ENCODE assay signal across 9 cellular contexts in the genomic region with DNA sequence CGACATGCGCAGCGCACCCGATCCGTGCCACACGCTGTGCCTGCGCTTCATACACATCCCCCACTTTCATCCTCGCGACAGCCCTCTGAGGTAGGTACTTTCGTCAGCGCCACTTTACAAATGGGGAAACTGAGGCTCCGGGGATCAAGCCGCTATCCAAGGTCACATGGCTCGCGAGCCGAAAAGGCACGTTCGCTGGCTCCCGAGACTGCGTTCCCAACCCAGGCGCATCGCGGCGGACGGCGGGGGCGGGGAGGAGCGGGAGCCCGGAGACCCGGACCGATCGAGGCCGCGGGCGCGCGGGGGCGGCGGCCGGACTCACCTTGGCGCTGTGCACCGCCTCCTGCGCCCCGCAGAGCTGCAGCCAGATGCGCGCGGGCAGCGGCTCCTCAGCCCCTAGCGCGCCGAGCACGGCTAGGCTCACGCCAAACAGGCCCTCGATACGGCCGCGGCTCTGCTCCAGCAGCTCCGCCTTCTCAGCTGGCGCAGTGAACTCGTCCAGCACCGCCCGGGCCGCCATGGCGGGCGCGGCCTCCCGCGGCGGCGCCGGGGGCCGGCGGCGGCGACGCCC. TPM values are rescaled to one million over a fixed set of nuclear protein-coding genes. Genes with fewer than 3 reads are reported as not detected.
DNase-seq lines count a peak whose midpoint lies in the region; ATAC-seq, FAIRE-seq and TF ChIP-seq lines count a peak whose summit lies in the region.
"Had no signal": no experiment of that assay in that cellular context is flagged by ENCODE, and none has a peak within 500 bp of the region (broad histone marks: within the 10 kb centered on the region; RNA-seq: fewer than 3 reads in every experiment).

No MANE protein-coding gene starts in this region.

- FAIRE-seq in small intestine (lab: Jason Lieb, UNC), result no peak
- FAIRE-seq: TTC549 had no signal

- TF ChIP-seq CTCF in body of pancreas (IDR thresholded peaks at IDR 0.05), result no peak

- H3K9me3 ChIP-seq in body of pancreas, result no peaks in the 10 kb centered on the region
- H3K9me3 ChIP-seq in small intestine (ENCODE audit: control insufficient read depth, low read depth), result no peaks in the 10 kb centered on the region

- H3K36me3 ChIP-seq in body of pancreas (replicated peaks in 1 of 2; ENCODE audit: insufficient read depth in 1 of 2, low read depth in 2 of 2) (no peaks in the 10 kb centered on the region), small intestine (ENCODE audit: control insufficient read depth in 2 of 2, insufficient read depth in 2 of 2, low read length in 2 of 2) (no peaks in the 10 kb centered on the region)

- intact Hi-C loops in body of pancreas (cut with DNase I), result no loop called here

- H3K27ac ChIP-seq in body of pancreas, result peak overlapping the region; percentile 79 to 90 (median 89)
- H3K27ac ChIP-seq in small intestine (ENCODE audit: low read depth in 1 of 2, low read length in 1 of 2), result peak overlapping the region; percentile 88 to 97

- in situ Hi-C loops in SK-MEL-5 (cut with HindIII; ENCODE audit: low pct_unique_long_range_greater_than_20kb, low sequenced_read_pairs), result no loop called here

- no peak for TF ChIP-seq POLR2A in body of pancreas (IDR thresholded peaks at IDR 0.05)

- 0% methylated on average over 13 to 51 of the region's 76 CpGs for WGBS in body of pancreas, 2 donors
- WGBS in small intestine, 3 donors, result 0 to 1% (median 0%) methylated on average over 22 to 76 of the region's 76 CpGs

- peak; percentile 76 for DNase-seq in COLO668 (lab: John Stamatoyannopoulos, UW; ENCODE audit: unreplicated experiment)
- peak; percentile 48 for DNase-seq in SK-MEL-5 (ENCODE audit: low read depth, low spot score)
- DNase-seq in body of pancreas, result peak; percentile 70 to 77 (median 74)
- DNase-seq in iris pigment epithelial cell (ENCODE audit: low read depth), result peak; percentile 34
- peak; percentile 46 for DNase-seq in small intestine
- no peak for DNase-seq in HuH-7.5 (ENCODE audit: low spot score)

- H3K4me1 ChIP-seq in body of pancreas (peaks cover 45% of the 10 kb centered on the region), small intestine (ENCODE audit: control insufficient read depth in 2 of 2, insufficient read depth in 1 of 2, low read depth in 1 of 2, low read length in 1 of 2) (peaks cover 12 to 35% of the 10 kb centered on the region in 2 donors)

- H3K27me3 ChIP-seq in body of pancreas (no peaks in the 10 kb centered on the region), small intestine (ENCODE audit: control insufficient read depth in 2 of 2, insufficient read depth in 2 of 2, low read length in 2 of 2) (no peaks in the 10 kb centered on the region)

- ATAC-seq in GM21360 (IDR thresholded peaks at IDR 0.05; ENCODE audit: unreplicated experiment) (peak; percentile 42), HG03521 (IDR thresholded peaks at IDR 0.05; ENCODE audit: unreplicated experiment) (peak; percentile 39), body of pancreas (peak; percentile 77)

- H3K4me3 ChIP-seq in body of pancreas (peak overlapping the region; percentile 83 to 89), small intestine (ENCODE audit: low read depth in 1 of 2, low read length in 2 of 2) (peak overlapping the region; percentile 90 to 96)

RNA-seq across cellular contexts. Expression of gene N4BP1, which starts 0.4 kb away (rescaled TPM):
- total RNA-seq in SK-MEL-5 (2014; rRNA removed; shearing (Covaris generic)), result 19.2 and 20.1 TPM in 2 replicates
- polyA plus RNA-seq in SK-MEL-5 (2015; cell fraction: cytosol; rRNA removed), result 11.1 and 14.2 TPM in 2 replicates
- polyA plus RNA-seq in SK-MEL-5 (2015; cell fraction: nucleus; rRNA removed), result 27.9 and 29.8 TPM in 2 replicates
- total RNA-seq in body of pancreas, result 10 to 100 TPM; 15.8 to 21.1 TPM
- 1 to 10 TPM; 8.1 to 9.4 (median 8.9) TPM for polyA plus RNA-seq in small intestine
